Comparison of ENCODE assay signal across 7 cellular contexts in the genomic region with DNA sequence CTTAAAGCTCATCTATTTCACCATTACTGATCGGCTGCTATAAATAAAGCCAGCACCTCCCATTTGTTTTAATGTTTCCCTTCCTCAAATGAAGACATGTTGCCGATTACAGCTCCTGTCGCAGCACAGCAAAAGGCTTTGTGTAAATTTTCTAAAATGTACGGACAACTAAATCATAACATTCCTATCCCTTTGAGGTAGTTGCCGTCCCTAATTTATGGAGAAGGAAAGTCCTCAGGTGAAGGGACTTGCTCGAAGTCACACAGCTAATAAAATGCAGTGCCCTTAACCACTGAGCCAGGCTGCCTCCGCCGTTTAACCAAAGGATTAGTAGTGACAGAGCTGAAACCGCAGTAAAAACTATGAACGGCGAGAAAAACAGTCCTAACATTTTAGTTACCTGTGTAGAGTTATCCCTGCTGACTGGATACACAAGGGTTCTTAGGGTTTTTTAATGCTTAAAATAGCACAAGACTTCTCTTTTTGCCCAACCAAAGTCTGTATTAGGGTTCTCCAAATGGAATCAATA. TPM values are rescaled to one million over a fixed set of nuclear protein-coding genes. Genes with fewer than 3 reads are reported as not detected.
A peak's percentile ranks its signal among the peaks of the same experiment; 100 is the strongest.
DNase-seq lines count a peak whose midpoint lies in the region; ATAC-seq and TF ChIP-seq lines count a peak whose summit lies in the region.

No MANE protein-coding gene starts in this region.

- H3K9me3 ChIP-seq in H9 (ENCODE audit: control insufficient read depth, low read depth, low read length) (peaks cover 6% of the 10 kb centered on the region), Panc1 (ENCODE audit: control insufficient read depth, insufficient read depth, low read depth, low read length) (no peaks in the 10 kb centered on the region), neuronal stem cell (replicated peaks in 1 of 2; ENCODE audit: control insufficient read depth in 2 of 2, insufficient read depth in 1 of 2, low read depth in 1 of 2, low read length in 2 of 2) (no peaks in the 10 kb centered on the region)

- H3K27ac Mint-ChIP-seq in H9: peak overlapping the region; percentile 92 to 95 (median 95); a peak in 4 of 7 replicates
- peak overlapping the region; percentile 44 to 83 for H3K27ac Mint-ChIP-seq in effector memory CD8-positive, alpha-beta T cell

- POLR2A ChIA-PET in Panc1 (lab: Charles Lee): interaction anchor here (0.5 to 0.6 kb wide), 2 partner anchors 551 to 701 kb away, joined by 7 to 10 read pairs; no protein-coding TSS in a partner anchor

- TSS peak; percentile 92 for BruUV-seq in Panc1 (replicated peaks; lab: Mats Ljungman, UMichigan)

- H3K27ac ChIP-seq in H9 (ENCODE audit: insufficient read length, low read depth, low read length) (peak overlapping the region; percentile 59), Panc1 (ENCODE audit: low read length) (peak overlapping the region; percentile 73), neuronal stem cell (replicated peaks; ENCODE audit: low read length) (no peak overlapping the region)

- no peaks in the 10 kb centered on the region for H3K79me2 ChIP-seq in H9 (ENCODE audit: insufficient read depth, low read length)

- no peak overlapping the region for H3T11ph ChIP-seq in H9 (ENCODE audit: low read length)

- ATAC-seq in Panc1 (peak; percentile 48), HG02798 (IDR thresholded peaks at IDR 0.05; ENCODE audit: poor library complexity, unreplicated experiment) (no peak), GM21576 (IDR thresholded peaks at IDR 0.05; ENCODE audit: unreplicated experiment) (no peak)
- peak; percentile 18 for ATAC-seq in effector memory CD8-positive, alpha-beta T cell (replicated peaks)

- CTCF ChIA-PET in Panc1 (lab: Charles Lee): interaction anchor here (0.6 to 2.2 kb wide), 4 partner anchors 59 to 1426 kb away, joined by 3 to 18 read pairs (median 4); no protein-coding TSS in a partner anchor

- H3K4me1 ChIP-seq in H9 (ENCODE audit: insufficient read depth, low read length) (no peaks in the 10 kb centered on the region), Panc1 (ENCODE audit: control insufficient read depth, insufficient read depth, low read length) (peaks cover 15% of the 10 kb centered on the region), neuronal stem cell (ENCODE audit: control insufficient read depth in 2 of 2, insufficient read depth in 1 of 2, low read depth in 1 of 2, low read length in 2 of 2) (peaks cover 0 to 4% of the 10 kb centered on the region in 2 donors)

- H3K4me3 ChIP-seq in Panc1 (ENCODE audit: low read depth in 2 of 2, low read length in 2 of 2) (peak overlapping the region; percentile 70 to 81), neuronal stem cell (ENCODE audit: low read length in 2 of 2) (peak overlapping the region; percentile 66 to 81)

- H3K9me3 Mint-ChIP-seq in H9: peaks cover 4% of the 10 kb centered on the region in 2 experiments; a peak in 4 of 5 replicates
- H3K9me3 Mint-ChIP-seq in effector memory CD8-positive, alpha-beta T cell: no peaks in the 10 kb centered on the region

- H3K23me2 ChIP-seq in H9 (ENCODE audit: insufficient read length, low read depth, low read length, poor library complexity, severe bottlenecking): peaks cover 9% of the 10 kb centered on the region

- no peak overlapping the region for H2BK5ac ChIP-seq in H9 (ENCODE audit: insufficient read length, low read length)
- no peak overlapping the region for H2BK5ac ChIP-seq in neuronal stem cell (ENCODE audit: low read length)

- H2BK12ac ChIP-seq in H9 (ENCODE audit: insufficient read length, low read depth, low read length): no peak overlapping the region
- no peak overlapping the region for H2BK12ac ChIP-seq in neuronal stem cell (ENCODE audit: low read length)

- H2BK120ac ChIP-seq in H9 (ENCODE audit: low read depth, low read length, poor library complexity, severe bottlenecking): no peak overlapping the region
- no peak overlapping the region for H2BK120ac ChIP-seq in neuronal stem cell (ENCODE audit: low read depth, low read length)

- no CpG with 5 or more reads among the region's 11 CpGs for WGBS in H9 (ENCODE audit: extremely low coverage, insufficient read length, low lambda C conversion rate)
- no CpG with 5 or more reads among the region's 11 CpGs for WGBS in neuronal stem cell (ENCODE audit: extremely low coverage in 2 of 2, insufficient read length in 2 of 2, insufficient replicate concordance in 1 of 2), 2 donors

- H4K8ac ChIP-seq in H9 (replicated peaks; ENCODE audit: insufficient read length, low read depth, low read length) (no peak overlapping the region), neuronal stem cell (ENCODE audit: low read depth, low read length) (no peak overlapping the region)

- H4K91ac ChIP-seq in H9 (ENCODE audit: insufficient read length, low read depth, low read length): no peak overlapping the region
- no peak overlapping the region for H4K91ac ChIP-seq in neuronal stem cell (ENCODE audit: low read depth, low read length, poor library complexity)

- no peak for DNase-seq in H9
- DNase-seq in Panc1 (ENCODE audit: low read depth, low spot score): peak; percentile 48
- DNase-seq in effector memory CD8-positive, alpha-beta T cell: peak in 1 of 3 experiments; percentile 16
- DNase-seq in neuronal stem cell (ENCODE audit: low spot score): no peak
- no peak for DNase-seq in NCI-H2107 (lab: John Stamatoyannopoulos, UW)

- H3K27me3 Mint-ChIP-seq in H9 (ENCODE audit: low read depth): no peaks in the 10 kb centered on the region; the same call in 1 of the 2 replicates
- no peaks in the 10 kb centered on the region for H3K27me3 Mint-ChIP-seq in effector memory CD8-positive, alpha-beta T cell

- H3K9ac ChIP-seq in H9 (ENCODE audit: extremely low read depth, insufficient read length, low read length) (peak overlapping the region; percentile 56), neuronal stem cell (ENCODE audit: low read depth, low read length, poor library complexity) (peak overlapping the region; percentile 31)

- H3K14ac ChIP-seq in H9 (ENCODE audit: insufficient read depth, low read length) (no peak overlapping the region), neuronal stem cell (ENCODE audit: low read length) (no peak overlapping the region)

- no peaks in the 10 kb centered on the region for H4K20me1 ChIP-seq in H9 (ENCODE audit: control insufficient read depth, insufficient read depth, insufficient read length)

- H3K36me3 Mint-ChIP-seq in H9 (ENCODE audit: insufficient read depth in 1 of 3, low read depth in 3 of 3): peaks cover 3 to 15% (median 9%) of the 10 kb centered on the region in 3 experiments
- peaks cover 17% of the 10 kb centered on the region for H3K36me3 Mint-ChIP-seq in effector memory CD8-positive, alpha-beta T cell (ENCODE audit: insufficient read depth)

- H3K23ac ChIP-seq in H9 (ENCODE audit: insufficient read length, low read depth, low read length): no peak overlapping the region
- no peak overlapping the region for H3K23ac ChIP-seq in neuronal stem cell (ENCODE audit: low read depth, low read length, poor library complexity)

- no peak overlapping the region for H2BK20ac ChIP-seq in H9 (ENCODE audit: low read depth, low read length, poor library complexity, severe bottlenecking)

- H3K4me1 Mint-ChIP-seq in H9: peaks cover 12 to 16% of the 10 kb centered on the region in 2 experiments
- peaks cover 10 to 11% of the 10 kb centered on the region in 2 donors for H3K4me1 Mint-ChIP-seq in effector memory CD8-positive, alpha-beta T cell (ENCODE audit: low read depth in 2 of 2)

- in situ Hi-C loops in Panc1 (cut with HindIII; ENCODE audit: low pct_unique_long_range_greater_than_20kb, low sequenced_read_pairs): no loop called here

- H4K5ac ChIP-seq in H9 (ENCODE audit: insufficient read length, low read depth, low read length): no peak overlapping the region

- H3K79me1 ChIP-seq in H9 (ENCODE audit: insufficient read depth, low read depth, low read length, poor library complexity, severe bottlenecking): no peaks in the 10 kb centered on the region
- peaks cover 1% of the 10 kb centered on the region for H3K79me1 ChIP-seq in neuronal stem cell (ENCODE audit: low read depth, low read length)

- H3K27me3 ChIP-seq in H9 (ENCODE audit: insufficient read depth, low read length) (no peaks in the 10 kb centered on the region), Panc1 (ENCODE audit: control insufficient read depth, insufficient read depth, low read length) (no peaks in the 10 kb centered on the region), neuronal stem cell (ENCODE audit: control insufficient read depth in 3 of 3, insufficient read depth in 3 of 3, low read depth in 1 of 3, low read length in 3 of 3) (no peaks in the 10 kb centered on the region)

- H2AFZ ChIP-seq in H9 (ENCODE audit: low read length): peak overlapping the region; percentile 95
- peak overlapping the region; percentile 98 for H2AFZ ChIP-seq in neuronal stem cell (ENCODE audit: low read length)

- no peak overlapping the region for H3K56ac ChIP-seq in H9 (ENCODE audit: insufficient read length, low read depth, low read length)

- H2AK5ac ChIP-seq in H9 (ENCODE audit: insufficient read length, low read length) (no peak overlapping the region), neuronal stem cell (ENCODE audit: low read depth, low read length) (no peak overlapping the region)

- H2BK15ac ChIP-seq in H9 (ENCODE audit: low read depth, low read length) (no peak overlapping the region), neuronal stem cell (ENCODE audit: low read length) (no peak overlapping the region)

- H3K4ac ChIP-seq in H9 (ENCODE audit: low read depth, low read length) (no peak overlapping the region), neuronal stem cell (ENCODE audit: low read length) (no peak overlapping the region)

- H3K36me3 ChIP-seq in Panc1 (ENCODE audit: control insufficient read depth, insufficient read depth, low read length): no peaks in the 10 kb centered on the region; the same call in 1 of the 2 replicates
- peaks cover 4 to 9% of the 10 kb centered on the region in 2 donors for H3K36me3 ChIP-seq in neuronal stem cell (replicated peaks in 1 of 2; ENCODE audit: control insufficient read depth in 2 of 2, insufficient read depth in 2 of 2, low read length in 2 of 2)

- H3K4me2 ChIP-seq in H9 (ENCODE audit: insufficient read depth, insufficient read length, low read length) (peak overlapping the region; percentile 95), neuronal stem cell (ENCODE audit: insufficient read depth, low read length, poor library complexity, severe bottlenecking) (peak overlapping the region; percentile 76)

- intact Hi-C loops in Panc1 (cut with micrococcal nuclease; ENCODE audit: unreplicated experiment): no loop called here

- H3K4me3 Mint-ChIP-seq in H9: peak overlapping the region; percentile 79 to 92
- H3K4me3 Mint-ChIP-seq in effector memory CD8-positive, alpha-beta T cell: peak overlapping the region; percentile 86

- TF ChIP-seq CTCF in H9 (conservative IDR thresholded peaks at IDR 0.05) (no peak), Panc1 (IDR thresholded peaks at IDR 0.05) (no peak)

- H3K18ac ChIP-seq in H9 (ENCODE audit: insufficient read length, low read depth, low read length) (no peak overlapping the region), neuronal stem cell (ENCODE audit: low read length) (no peak overlapping the region)

RNA-seq across cellular contexts. Expression of a gene that starts 0.9 kb away (rescaled TPM):
- 17.0 and 18.2 TPM in 2 replicates for total RNA-seq in H9 (2021)
- total RNA-seq in Panc1 (2021; ENCODE audit: unreplicated experiment): 32.1 TPM
- polyA plus RNA-seq in Panc1 (2012; ENCODE audit: insufficient read length): 48.0 TPM
- 22.0 TPM for polyA plus RNA-seq in neuronal stem cell (2013, experiment 1 of 2)
- 19.8 TPM for polyA plus RNA-seq in neuronal stem cell (2013, experiment 2 of 2)

RNA-seq across cellular contexts. Expression of a gene that starts 27.0 kb away (rescaled TPM):
- total RNA-seq in H9 (2021) (255 and 269 TPM in 2 replicates), Panc1 (2021; ENCODE audit: unreplicated experiment) (337 TPM)
- 314 TPM for polyA plus RNA-seq in Panc1 (2012; ENCODE audit: insufficient read length)
- 115 TPM for polyA plus RNA-seq in neuronal stem cell (2013, experiment 1 of 2)
- 115 TPM for polyA plus RNA-seq in neuronal stem cell (2013, experiment 2 of 2)

RNA-seq across cellular contexts. Expression of a gene that starts 45.2 kb away (rescaled TPM):
- 6.5 and 7.0 TPM in 2 replicates for total RNA-seq in H9 (2021)
- 0.62 TPM for total RNA-seq in Panc1 (2021; ENCODE audit: unreplicated experiment)
- polyA plus RNA-seq in Panc1 (2012; ENCODE audit: insufficient read length): not detected
- polyA plus RNA-seq in neuronal stem cell (2013, experiment 1 of 2): 0.29 TPM
- 0.36 TPM for polyA plus RNA-seq in neuronal stem cell (2013, experiment 2 of 2)

Comparison
In these comparisons a context has a peak if more than half of its experiments do, and no peak if none do; other contexts are left out.
1. ATAC-seq: peak in Panc1 (single experiment) and effector memory CD8-positive, alpha-beta T cell (single experiment); none in HG02798 (single experiment) and GM21576 (single experiment).